1 cellular context compared by ENCODE assay signal in genomic region chr6:158869604-158870417, GRCh38.
TF ChIP-seq lines count a peak whose summit lies in the region.

No MANE protein-coding gene starts in this region.

TF ChIP-seq in WTC11, 78 proteins besides CTCF, POLR2A, EP300 and RAD21 (continued from another document):
- TF ChIP-seq ZNF532 (CRISPR knock-in tag; IDR thresholded peaks at IDR 0.05; ENCODE audit: borderline replicate concordance) (0 out of 2 replicates have a peak, but pooled peaks have one; percentile 50), E2F1 (CRISPR knock-in tag; IDR thresholded peaks at IDR 0.05) (no peak), NFATC4 (CRISPR knock-in tag; IDR thresholded peaks at IDR 0.05) (no peak), ZNF416 (CRISPR knock-in tag; IDR thresholded peaks at IDR 0.05) (no peak), ELF4 (CRISPR knock-in tag; IDR thresholded peaks at IDR 0.05; ENCODE audit: low read depth) (no peak), IRF1 (CRISPR knock-in tag; IDR thresholded peaks at IDR 0.05) (no peak), TEAD4 (CRISPR knock-in tag; IDR thresholded peaks at IDR 0.05) (peak; percentile 74; the same call in 1 of the 2 replicates), MLX (CRISPR knock-in tag; IDR thresholded peaks at IDR 0.05) (no peak), STAT6 (CRISPR knock-in tag; conservative IDR thresholded peaks at IDR 0.05; ENCODE audit: low read depth) (no peak), SMAD4 (CRISPR knock-in tag; IDR thresholded peaks at IDR 0.05) (0 out of 2 replicates have a peak, but pooled peaks have one; percentile 40), IRF2 (CRISPR knock-in tag; IDR thresholded peaks at IDR 0.05; ENCODE audit: borderline replicate concordance, low read depth) (no peak), CDX4 (CRISPR knock-in tag; IDR thresholded peaks at IDR 0.05; ENCODE audit: borderline replicate concordance) (no peak), JUN (CRISPR knock-in tag; IDR thresholded peaks at IDR 0.05) (peak; percentile 70; the same call in 1 of the 2 replicates), ZMAT4 (CRISPR knock-in tag; IDR thresholded peaks at IDR 0.05) (no peak), FOXK1 (CRISPR knock-in tag; IDR thresholded peaks at IDR 0.05) (no peak; the same call in 1 of the 2 replicates), E2F4 (CRISPR knock-in tag; IDR thresholded peaks at IDR 0.05; ENCODE audit: borderline replicate concordance, low read depth) (no peak), MAX (CRISPR knock-in tag; IDR thresholded peaks at IDR 0.05) (peak; percentile 96), MYBL2 (CRISPR knock-in tag; IDR thresholded peaks at IDR 0.05) (peak; percentile 59), SMAD3 (CRISPR knock-in tag; IDR thresholded peaks at IDR 0.05; ENCODE audit: borderline replicate concordance) (peak; percentile 86)
